In the genomic region with DNA sequence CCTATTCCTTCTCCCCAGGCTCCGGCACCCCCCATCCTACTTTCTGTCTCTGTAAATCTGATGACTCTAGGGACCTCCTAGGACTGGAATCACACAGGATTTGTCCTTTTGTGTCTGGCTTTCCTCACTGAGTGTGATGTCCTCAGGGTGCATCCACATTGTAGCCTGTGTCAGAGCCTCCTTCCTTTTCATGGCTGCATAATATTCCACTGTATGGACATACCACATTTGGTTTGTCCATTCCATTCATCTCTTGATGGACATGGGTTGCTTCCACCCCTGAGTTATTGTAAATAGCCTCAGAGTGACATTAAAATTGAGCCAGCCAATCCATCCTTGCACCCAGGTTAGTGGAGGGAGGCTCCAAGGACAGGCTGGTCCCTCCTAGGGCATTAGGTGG, we compare ENCODE assay signal across 1 cellular context.
TF ChIP-seq lines count a peak whose summit lies in the region.

No MANE protein-coding gene starts in this region.

TF ChIP-seq in K562, 482 proteins besides CTCF, POLR2A, EP300 and RAD21 (continued from another document):
- TF ChIP-seq, protein P1, sequence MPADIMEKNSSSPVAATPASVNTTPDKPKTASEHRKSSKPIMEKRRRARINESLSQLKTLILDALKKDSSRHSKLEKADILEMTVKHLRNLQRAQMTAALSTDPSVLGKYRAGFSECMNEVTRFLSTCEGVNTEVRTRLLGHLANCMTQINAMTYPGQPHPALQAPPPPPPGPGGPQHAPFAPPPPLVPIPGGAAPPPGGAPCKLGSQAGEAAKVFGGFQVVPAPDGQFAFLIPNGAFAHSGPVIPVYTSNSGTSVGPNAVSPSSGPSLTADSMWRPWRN (IDR thresholded peaks at IDR 0.05; ENCODE audit: low read depth) = no peak
- TF ChIP-seq KDM1A (IDR thresholded peaks at IDR 0.05) = peak; percentile 64 to 81; a peak in 3 of 4 replicates
- no peak for TF ChIP-seq KLF10 (CRISPR knock-in tag; IDR thresholded peaks at IDR 0.05)
- TF ChIP-seq NFE2 (IDR thresholded peaks at IDR 0.05; ENCODE audit: low read depth) = no peak
- TF ChIP-seq SMARCA5 (IDR thresholded peaks at IDR 0.05) = peak; percentile 78; the same call in 1 of the 2 replicates
- TF ChIP-seq KDM4B (IDR thresholded peaks at IDR 0.05; ENCODE audit: borderline replicate concordance in 2 of 2, low read depth in 1 of 2) = no peak
- TF ChIP-seq IFI16 (CRISPR knock-in tag; IDR thresholded peaks at IDR 0.05) = no peak
- no peak for TF ChIP-seq ZNF41 (CRISPR knock-in tag; conservative IDR thresholded peaks at IDR 0.05)
- TF ChIP-seq RNF2 (IDR thresholded peaks at IDR 0.05) = no peak
- TF ChIP-seq TRIM24 (IDR thresholded peaks at IDR 0.05) = 0 out of 4 replicates have a peak, but pooled peaks of 1 of the 2 experiments have one; percentile 22
